ENCODE assay signal across 1 cellular context in genomic region chr6:109978174-109979032, GRCh38.
TF ChIP-seq lines count a peak whose summit lies in the region.

A gene with protein sequence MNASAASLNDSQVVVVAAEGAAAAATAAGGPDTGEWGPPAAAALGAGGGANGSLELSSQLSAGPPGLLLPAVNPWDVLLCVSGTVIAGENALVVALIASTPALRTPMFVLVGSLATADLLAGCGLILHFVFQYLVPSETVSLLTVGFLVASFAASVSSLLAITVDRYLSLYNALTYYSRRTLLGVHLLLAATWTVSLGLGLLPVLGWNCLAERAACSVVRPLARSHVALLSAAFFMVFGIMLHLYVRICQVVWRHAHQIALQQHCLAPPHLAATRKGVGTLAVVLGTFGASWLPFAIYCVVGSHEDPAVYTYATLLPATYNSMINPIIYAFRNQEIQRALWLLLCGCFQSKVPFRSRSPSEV (plus strand): TSS chr6:109978311. CDS start chr6:109979113, 802 bp downstream.

TF ChIP-seq in HepG2, 621 proteins besides CTCF, POLR2A, EP300 and RAD21 (continued from another document and continues in another):
- TF ChIP-seq, protein P1, sequence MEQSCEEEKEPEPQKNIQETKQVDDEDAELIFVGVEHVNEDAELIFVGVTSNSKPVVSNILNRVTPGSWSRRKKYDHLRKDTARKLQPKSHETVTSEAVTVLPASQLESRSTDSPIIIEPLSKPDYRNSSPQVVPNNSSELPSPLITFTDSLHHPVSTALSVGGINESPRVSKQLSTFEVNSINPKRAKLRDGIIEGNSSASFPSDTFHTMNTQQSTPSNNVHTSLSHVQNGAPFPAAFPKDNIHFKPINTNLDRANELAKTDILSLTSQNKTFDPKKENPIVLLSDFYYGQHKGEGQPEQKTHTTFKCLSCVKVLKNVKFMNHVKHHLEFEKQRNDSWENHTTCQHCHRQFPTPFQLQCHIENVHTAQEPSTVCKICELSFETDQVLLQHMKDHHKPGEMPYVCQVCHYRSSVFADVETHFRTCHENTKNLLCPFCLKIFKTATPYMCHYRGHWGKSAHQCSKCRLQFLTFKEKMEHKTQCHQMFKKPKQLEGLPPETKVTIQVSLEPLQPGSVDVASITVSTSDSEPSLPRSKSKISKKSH (CRISPR knock-in tag; IDR thresholded peaks at IDR 0.05; ENCODE audit: borderline replicate concordance), result 0 out of 2 replicates have a peak, but pooled peaks have one; percentile 77
- no peak for TF ChIP-seq CBFB (CRISPR knock-in tag; IDR thresholded peaks at IDR 0.05)
- TF ChIP-seq ZNF563 (CRISPR knock-in tag; IDR thresholded peaks at IDR 0.05), result peak; percentile 46; the same call in 1 of the 2 replicates
- no peak for TF ChIP-seq PCBP1 (IDR thresholded peaks at IDR 0.05; ENCODE audit: borderline replicate concordance, low read depth, low read length)
- 0 out of 2 replicates have a peak, but pooled peaks have one; percentile 34 for TF ChIP-seq ZNF160 (CRISPR knock-in tag; IDR thresholded peaks at IDR 0.05)
- no peak for TF ChIP-seq RFXANK (CRISPR knock-in tag; IDR thresholded peaks at IDR 0.05)
- TF ChIP-seq, protein P2, sequence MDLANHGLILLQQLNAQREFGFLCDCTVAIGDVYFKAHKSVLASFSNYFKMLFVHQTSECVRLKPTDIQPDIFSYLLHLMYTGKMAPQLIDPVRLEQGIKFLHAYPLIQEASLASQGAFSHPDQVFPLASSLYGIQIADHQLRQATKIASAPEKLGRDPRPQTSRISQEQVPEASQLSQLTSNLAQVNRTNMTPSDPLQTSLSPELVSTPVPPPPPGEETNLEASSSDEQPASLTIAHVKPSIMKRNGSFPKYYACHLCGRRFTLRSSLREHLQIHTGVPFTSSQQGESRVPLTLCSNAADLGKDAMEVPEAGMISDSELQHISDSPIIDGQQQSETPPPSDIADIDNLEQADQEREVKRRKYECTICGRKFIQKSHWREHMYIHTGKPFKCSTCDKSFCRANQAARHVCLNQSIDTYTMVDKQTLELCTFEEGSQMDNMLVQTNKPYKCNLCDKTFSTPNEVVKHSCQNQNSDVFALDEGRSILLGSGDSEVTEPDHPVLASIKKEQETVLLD (CRISPR knock-in tag; IDR thresholded peaks at IDR 0.05; ENCODE audit: low read depth), result no peak
- no peak for TF ChIP-seq ZNF839 (CRISPR knock-in tag; IDR thresholded peaks at IDR 0.05; ENCODE audit: borderline replicate concordance)
- peak; percentile 44; the same call in 1 of the 2 replicates for TF ChIP-seq CREB1 (IDR thresholded peaks at IDR 0.05)
- TF ChIP-seq CREB1 (CRISPR knock-in tag; IDR thresholded peaks at IDR 0.05), result no peak
- TF ChIP-seq ZNF552 (CRISPR knock-in tag; IDR thresholded peaks at IDR 0.05; ENCODE audit: borderline replicate concordance), result 0 out of 2 replicates have a peak, but pooled peaks have one; percentile 33
- TF ChIP-seq, protein P3, sequence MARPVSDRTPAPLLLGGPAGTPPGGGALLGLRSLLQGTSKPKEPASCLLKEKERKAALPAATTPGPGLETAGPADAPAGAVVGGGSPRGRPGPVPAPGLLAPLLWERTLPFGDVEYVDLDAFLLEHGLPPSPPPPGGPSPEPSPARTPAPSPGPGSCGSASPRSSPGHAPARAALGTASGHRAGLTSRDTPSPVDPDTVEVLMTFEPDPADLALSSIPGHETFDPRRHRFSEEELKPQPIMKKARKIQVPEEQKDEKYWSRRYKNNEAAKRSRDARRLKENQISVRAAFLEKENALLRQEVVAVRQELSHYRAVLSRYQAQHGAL (CRISPR knock-in tag; IDR thresholded peaks at IDR 0.05; ENCODE audit: not compliant biosample characterization), result peak; percentile 86
- no peak for TF ChIP-seq U2AF1 (optimal IDR thresholded peaks at IDR 0.05; ENCODE audit: low read depth, low read length)
- no peak for TF ChIP-seq JUN (CRISPR knock-in tag; IDR thresholded peaks at IDR 0.05)
- no peak for TF ChIP-seq ZSCAN31 (CRISPR knock-in tag; IDR thresholded peaks at IDR 0.05; ENCODE audit: low read depth)
- no peak; the same call in 1 of the 2 replicates for TF ChIP-seq ELK4 (CRISPR knock-in tag; IDR thresholded peaks at IDR 0.05; ENCODE audit: borderline replicate concordance)
- TF ChIP-seq CC2D1A (CRISPR knock-in tag; IDR thresholded peaks at IDR 0.05), result no peak
- TF ChIP-seq, protein P4, sequence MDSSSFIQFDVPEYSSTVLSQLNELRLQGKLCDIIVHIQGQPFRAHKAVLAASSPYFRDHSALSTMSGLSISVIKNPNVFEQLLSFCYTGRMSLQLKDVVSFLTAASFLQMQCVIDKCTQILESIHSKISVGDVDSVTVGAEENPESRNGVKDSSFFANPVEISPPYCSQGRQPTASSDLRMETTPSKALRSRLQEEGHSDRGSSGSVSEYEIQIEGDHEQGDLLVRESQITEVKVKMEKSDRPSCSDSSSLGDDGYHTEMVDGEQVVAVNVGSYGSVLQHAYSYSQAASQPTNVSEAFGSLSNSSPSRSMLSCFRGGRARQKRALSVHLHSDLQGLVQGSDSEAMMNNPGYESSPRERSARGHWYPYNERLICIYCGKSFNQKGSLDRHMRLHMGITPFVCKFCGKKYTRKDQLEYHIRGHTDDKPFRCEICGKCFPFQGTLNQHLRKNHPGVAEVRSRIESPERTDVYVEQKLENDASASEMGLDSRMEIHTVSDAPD (CRISPR knock-in tag; IDR thresholded peaks at IDR 0.05), result no peak
- no peak for TF ChIP-seq MAFF (IDR thresholded peaks at IDR 0.05; ENCODE audit: low read depth, low read length)
- TF ChIP-seq PRDM10 (CRISPR knock-in tag; IDR thresholded peaks at IDR 0.05; ENCODE audit: low read depth), result no peak
- peak; percentile 59; the same call in 1 of the 2 replicates for TF ChIP-seq MED13 (CRISPR knock-in tag; IDR thresholded peaks at IDR 0.05)
- no peak for TF ChIP-seq SRSF9 (IDR thresholded peaks at IDR 0.05; ENCODE audit: borderline replicate concordance, insufficient read depth, low read depth, low read length, poor library complexity, severe bottlenecking)
- no peak for TF ChIP-seq AGO1 (IDR thresholded peaks at IDR 0.05; ENCODE audit: low read depth, low read length, poor library complexity, severe bottlenecking)
- TF ChIP-seq, protein P5, sequence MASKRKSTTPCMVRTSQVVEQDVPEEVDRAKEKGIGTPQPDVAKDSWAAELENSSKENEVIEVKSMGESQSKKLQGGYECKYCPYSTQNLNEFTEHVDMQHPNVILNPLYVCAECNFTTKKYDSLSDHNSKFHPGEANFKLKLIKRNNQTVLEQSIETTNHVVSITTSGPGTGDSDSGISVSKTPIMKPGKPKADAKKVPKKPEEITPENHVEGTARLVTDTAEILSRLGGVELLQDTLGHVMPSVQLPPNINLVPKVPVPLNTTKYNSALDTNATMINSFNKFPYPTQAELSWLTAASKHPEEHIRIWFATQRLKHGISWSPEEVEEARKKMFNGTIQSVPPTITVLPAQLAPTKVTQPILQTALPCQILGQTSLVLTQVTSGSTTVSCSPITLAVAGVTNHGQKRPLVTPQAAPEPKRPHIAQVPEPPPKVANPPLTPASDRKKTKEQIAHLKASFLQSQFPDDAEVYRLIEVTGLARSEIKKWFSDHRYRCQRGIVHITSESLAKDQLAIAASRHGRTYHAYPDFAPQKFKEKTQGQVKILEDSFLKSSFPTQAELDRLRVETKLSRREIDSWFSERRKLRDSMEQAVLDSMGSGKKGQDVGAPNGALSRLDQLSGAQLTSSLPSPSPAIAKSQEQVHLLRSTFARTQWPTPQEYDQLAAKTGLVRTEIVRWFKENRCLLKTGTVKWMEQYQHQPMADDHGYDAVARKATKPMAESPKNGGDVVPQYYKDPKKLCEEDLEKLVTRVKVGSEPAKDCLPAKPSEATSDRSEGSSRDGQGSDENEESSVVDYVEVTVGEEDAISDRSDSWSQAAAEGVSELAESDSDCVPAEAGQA (IDR thresholded peaks at IDR 0.05; ENCODE audit: low read depth), result no peak
- TF ChIP-seq, protein P5 (CRISPR knock-in tag; IDR thresholded peaks at IDR 0.05; ENCODE audit: borderline replicate concordance), result 0 out of 2 replicates have a peak, but pooled peaks have one; percentile 78
- TF ChIP-seq EEA1 (CRISPR knock-in tag; IDR thresholded peaks at IDR 0.05; ENCODE audit: borderline replicate concordance), result peak; percentile 64; the same call in 1 of the 2 replicates
- TF ChIP-seq CREM (IDR thresholded peaks at IDR 0.05), result no peak
- no peak for TF ChIP-seq CREM (CRISPR knock-in tag; IDR thresholded peaks at IDR 0.05)
- TF ChIP-seq ZNF784 (CRISPR knock-in tag; IDR thresholded peaks at IDR 0.05; ENCODE audit: borderline replicate concordance), result no peak
- no peak for TF ChIP-seq SMARCC2 (IDR thresholded peaks at IDR 0.05)
- 0 out of 2 replicates have a peak, but pooled peaks have one; percentile 71 for TF ChIP-seq ZNF251 (CRISPR knock-in tag; IDR thresholded peaks at IDR 0.05)
- peak; percentile 84; the same call in 1 of the 2 replicates for TF ChIP-seq MIER3 (CRISPR knock-in tag; IDR thresholded peaks at IDR 0.05; ENCODE audit: borderline replicate concordance)
- TF ChIP-seq RFXAP (CRISPR knock-in tag; IDR thresholded peaks at IDR 0.05; ENCODE audit: borderline replicate concordance), result peak; percentile 74
- no peak for TF ChIP-seq SKI (IDR thresholded peaks at IDR 0.05; ENCODE audit: partially characterized antibody)
- peak; percentile 51; the same call in 1 of the 2 replicates for TF ChIP-seq MEF2D (CRISPR knock-in tag; IDR thresholded peaks at IDR 0.05)
- TF ChIP-seq ZNF414 (CRISPR knock-in tag; IDR thresholded peaks at IDR 0.05), result no peak
- TF ChIP-seq ZNF879 (CRISPR knock-in tag; IDR thresholded peaks at IDR 0.05), result no peak
- TF ChIP-seq, protein P6, sequence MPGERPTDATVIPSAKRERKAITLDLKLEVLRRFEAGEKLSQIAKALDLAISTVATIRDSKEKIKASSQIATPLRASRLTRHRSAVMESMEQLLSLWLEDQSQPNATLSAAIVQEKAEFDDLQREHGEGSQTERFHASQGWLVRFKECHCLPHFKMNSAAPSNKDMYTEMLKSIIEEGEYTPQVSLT (CRISPR knock-in tag; IDR thresholded peaks at IDR 0.05; ENCODE audit: borderline replicate concordance, low read depth), result no peak
- TF ChIP-seq SUZ12 (IDR thresholded peaks at IDR 0.05; ENCODE audit: low read depth, low read length), result no peak
- TF ChIP-seq ZSCAN25 (CRISPR knock-in tag; IDR thresholded peaks at IDR 0.05), result 0 out of 2 replicates have a peak, but pooled peaks have one; percentile 47
